ENCODE assay signal across 1 cellular context in the genomic region with DNA sequence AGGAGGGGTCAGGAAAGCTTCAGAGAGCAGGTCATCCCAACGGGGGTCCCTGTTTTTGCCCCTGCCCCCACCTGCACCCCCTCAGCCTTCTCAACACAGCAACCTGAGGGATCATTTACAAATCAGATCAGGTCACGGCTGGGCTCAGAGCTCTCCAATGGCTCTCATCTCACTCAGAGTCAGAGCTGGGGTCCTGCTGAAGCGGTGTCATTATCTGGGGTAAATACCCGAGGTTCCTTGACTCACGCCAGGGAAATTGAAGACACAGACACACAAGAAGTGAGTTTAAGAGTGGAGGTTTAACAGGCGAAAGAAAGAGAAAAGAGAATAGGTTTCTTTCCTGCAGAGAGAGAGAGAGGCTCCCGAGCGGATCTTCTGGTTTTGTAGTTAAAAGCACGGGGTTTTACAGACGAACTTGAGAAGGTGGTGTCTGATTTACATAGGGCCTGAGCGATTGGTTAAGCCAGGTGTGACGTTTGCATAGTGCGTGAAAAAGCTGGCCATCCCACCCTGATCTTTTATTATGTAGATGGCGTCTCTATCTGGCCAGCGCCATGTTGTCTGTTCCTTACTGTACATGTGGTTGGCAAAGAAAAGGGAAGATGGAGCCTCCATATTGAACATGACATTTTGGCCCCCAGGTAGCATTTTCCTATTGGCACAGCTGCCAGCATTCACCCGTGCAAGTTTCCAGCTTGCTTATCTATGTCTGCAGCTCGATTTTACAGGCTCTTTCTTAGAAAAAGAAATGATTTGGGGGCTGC.
TF ChIP-seq lines count a peak whose summit lies in the region.

No MANE protein-coding gene starts in this region.

TF ChIP-seq in HepG2, 621 proteins besides CTCF, POLR2A, EP300 and RAD21:
- TF ChIP-seq ARID2 (CRISPR knock-in tag; IDR thresholded peaks at IDR 0.05; ENCODE audit: borderline replicate concordance) (no peak), U2AF1 (optimal IDR thresholded peaks at IDR 0.05; ENCODE audit: low read depth, low read length) (no peak), WIZ (CRISPR knock-in tag; IDR thresholded peaks at IDR 0.05) (no peak), ZNF160 (CRISPR knock-in tag; IDR thresholded peaks at IDR 0.05) (no peak), STAG1 (CRISPR knock-in tag; IDR thresholded peaks at IDR 0.05) (no peak), ZNF446 (CRISPR knock-in tag; IDR thresholded peaks at IDR 0.05) (no peak), ISL2 (CRISPR knock-in tag; IDR thresholded peaks at IDR 0.05) (no peak), SMARCC2 (IDR thresholded peaks at IDR 0.05) (no peak), HCFC1 (IDR thresholded peaks at IDR 0.05; ENCODE audit: low read depth, low read length) (no peak), BRD4 (CRISPR knock-in tag; IDR thresholded peaks at IDR 0.05) (no peak)
- TF ChIP-seq, protein P1, sequence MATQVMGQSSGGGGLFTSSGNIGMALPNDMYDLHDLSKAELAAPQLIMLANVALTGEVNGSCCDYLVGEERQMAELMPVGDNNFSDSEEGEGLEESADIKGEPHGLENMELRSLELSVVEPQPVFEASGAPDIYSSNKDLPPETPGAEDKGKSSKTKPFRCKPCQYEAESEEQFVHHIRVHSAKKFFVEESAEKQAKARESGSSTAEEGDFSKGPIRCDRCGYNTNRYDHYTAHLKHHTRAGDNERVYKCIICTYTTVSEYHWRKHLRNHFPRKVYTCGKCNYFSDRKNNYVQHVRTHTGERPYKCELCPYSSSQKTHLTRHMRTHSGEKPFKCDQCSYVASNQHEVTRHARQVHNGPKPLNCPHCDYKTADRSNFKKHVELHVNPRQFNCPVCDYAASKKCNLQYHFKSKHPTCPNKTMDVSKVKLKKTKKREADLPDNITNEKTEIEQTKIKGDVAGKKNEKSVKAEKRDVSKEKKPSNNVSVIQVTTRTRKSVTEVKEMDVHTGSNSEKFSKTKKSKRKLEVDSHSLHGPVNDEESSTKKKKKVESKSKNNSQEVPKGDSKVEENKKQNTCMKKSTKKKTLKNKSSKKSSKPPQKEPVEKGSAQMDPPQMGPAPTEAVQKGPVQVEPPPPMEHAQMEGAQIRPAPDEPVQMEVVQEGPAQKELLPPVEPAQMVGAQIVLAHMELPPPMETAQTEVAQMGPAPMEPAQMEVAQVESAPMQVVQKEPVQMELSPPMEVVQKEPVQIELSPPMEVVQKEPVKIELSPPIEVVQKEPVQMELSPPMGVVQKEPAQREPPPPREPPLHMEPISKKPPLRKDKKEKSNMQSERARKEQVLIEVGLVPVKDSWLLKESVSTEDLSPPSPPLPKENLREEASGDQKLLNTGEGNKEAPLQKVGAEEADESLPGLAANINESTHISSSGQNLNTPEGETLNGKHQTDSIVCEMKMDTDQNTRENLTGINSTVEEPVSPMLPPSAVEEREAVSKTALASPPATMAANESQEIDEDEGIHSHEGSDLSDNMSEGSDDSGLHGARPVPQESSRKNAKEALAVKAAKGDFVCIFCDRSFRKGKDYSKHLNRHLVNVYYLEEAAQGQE (IDR thresholded peaks at IDR 0.05; ENCODE audit: borderline replicate concordance in 1 of 2, low read depth in 1 of 2, low read length in 2 of 2) = no peak
- TF ChIP-seq, protein P2, sequence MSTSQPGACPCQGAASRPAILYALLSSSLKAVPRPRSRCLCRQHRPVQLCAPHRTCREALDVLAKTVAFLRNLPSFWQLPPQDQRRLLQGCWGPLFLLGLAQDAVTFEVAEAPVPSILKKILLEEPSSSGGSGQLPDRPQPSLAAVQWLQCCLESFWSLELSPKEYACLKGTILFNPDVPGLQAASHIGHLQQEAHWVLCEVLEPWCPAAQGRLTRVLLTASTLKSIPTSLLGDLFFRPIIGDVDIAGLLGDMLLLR (CRISPR knock-in tag; IDR thresholded peaks at IDR 0.05) = no peak
